Comparison of ENCODE assay signal across 10 cellular contexts in genomic region chr6:137216106-137216505, GRCh38. TPM values are rescaled to one million over a fixed set of nuclear protein-coding genes. Genes with fewer than 3 reads are reported as not detected.
DNase-seq lines count a peak whose midpoint lies in the region; ATAC-seq and TF ChIP-seq lines count a peak whose summit lies in the region.
"Had no signal": no experiment of that assay in that cellular context is flagged by ENCODE, and none has a peak within 500 bp of the region (broad histone marks: within the 10 kb centered on the region; RNA-seq: fewer than 3 reads in every experiment).

No MANE protein-coding gene starts in this region.

- intact Hi-C loops in left lung (cut with DNase I), result no loop called here

- H3K4me1 ChIP-seq in left lung, result peaks cover 43 to 83% of the 10 kb centered on the region in 2 donors

- H3K4me3 ChIP-seq in GM12865 (ENCODE audit: low read depth, low read length) (peak overlapping the region; percentile 88), left lung (peak overlapping the region; percentile 66 to 79)
- H3K4me3 ChIP-seq: SJCRH30 had no signal

- no peak overlapping the region for H3K27ac Mint-ChIP-seq in activated naive CD8-positive, alpha-beta T cell treated with anti-CD3 and anti-CD28 coated beads, Interleukin-2, amount 50 U/mL, for 24 hours
- H3K27ac Mint-ChIP-seq in stimulated activated memory B cell treated with anti-CD40 and anti-IgM and Interleukin-4, amounts not matched to agents 10 μg/mL and 1 μg/mL and 100 μg/mL, for 72 hours, result peak overlapping the region; percentile 100

- peaks cover 19% of the 10 kb centered on the region for H3K36me3 Mint-ChIP-seq in activated naive CD8-positive, alpha-beta T cell treated with anti-CD3 and anti-CD28 coated beads, Interleukin-2, amount 50 U/mL, for 24 hours (ENCODE audit: low read depth)
- H3K36me3 Mint-ChIP-seq in stimulated activated memory B cell treated with anti-CD40 and anti-IgM and Interleukin-4, amounts not matched to agents 10 μg/mL and 1 μg/mL and 100 μg/mL, for 72 hours, result peaks cover 30% of the 10 kb centered on the region

- H3K27me3 ChIP-seq in left lung, result no peaks in the 10 kb centered on the region
- H3K27me3 ChIP-seq: SJCRH30 had no signal

- H3K36me3 ChIP-seq in left lung, result peaks cover 0 to 6% of the 10 kb centered on the region in 2 donors

- peak overlapping the region; percentile 100 for H3K4me3 Mint-ChIP-seq in activated naive CD8-positive, alpha-beta T cell treated with anti-CD3 and anti-CD28 coated beads, Interleukin-2, amount 50 U/mL, for 24 hours
- peak overlapping the region; percentile 99 for H3K4me3 Mint-ChIP-seq in stimulated activated memory B cell treated with anti-CD40 and anti-IgM and Interleukin-4, amounts not matched to agents 10 μg/mL and 1 μg/mL and 100 μg/mL, for 72 hours

- DNase-seq in GM12865 (ENCODE audit: low read depth), result no peak
- DNase-seq in activated naive CD8-positive, alpha-beta T cell treated with anti-CD3 and anti-CD28 coated beads, Interleukin-2, amount 50 U/mL, for 24 hours, result no peak
- DNase-seq in left lung, result no peak
- DNase-seq in NCI-H187 (lab: John Stamatoyannopoulos, UW), result no peak
- no peak for DNase-seq in activated CD8-positive, alpha-beta memory T cell treated with anti-CD3 and anti-CD28 coated beads for 24 hours
- DNase-seq in NCI-H510A treated with DMSO at 0.1 percent for 48 hours (lab: John Stamatoyannopoulos, UW), result no peak
- DNase-seq: NCI-H2081 treated with DMSO at 0.1 percent for 48 hours, SJCRH30 had no signal

- H3K9me3 Mint-ChIP-seq in activated naive CD8-positive, alpha-beta T cell treated with anti-CD3 and anti-CD28 coated beads, Interleukin-2, amount 50 U/mL, for 24 hours, result no peaks in the 10 kb centered on the region
- no peaks in the 10 kb centered on the region for H3K9me3 Mint-ChIP-seq in stimulated activated memory B cell treated with anti-CD40 and anti-IgM and Interleukin-4, amounts not matched to agents 10 μg/mL and 1 μg/mL and 100 μg/mL, for 72 hours

- H3K4me1 Mint-ChIP-seq in activated naive CD8-positive, alpha-beta T cell treated with anti-CD3 and anti-CD28 coated beads, Interleukin-2, amount 50 U/mL, for 24 hours, result peaks cover 80% of the 10 kb centered on the region
- H3K4me1 Mint-ChIP-seq in stimulated activated memory B cell treated with anti-CD40 and anti-IgM and Interleukin-4, amounts not matched to agents 10 μg/mL and 1 μg/mL and 100 μg/mL, for 72 hours, result peaks cover 78% of the 10 kb centered on the region

- no peak for ATAC-seq in activated naive CD8-positive, alpha-beta T cell treated with anti-CD3 and anti-CD28 coated beads, Interleukin-2, amount 50 U/mL, for 24 hours
- ATAC-seq in left lung (no peak), GM18498 (IDR thresholded peaks at IDR 0.05; ENCODE audit: unreplicated experiment) (no peak)
- no peak for ATAC-seq in stimulated activated memory B cell treated with anti-CD40 and anti-IgM and Interleukin-4, amounts not matched to agents 10 μg/mL and 1 μg/mL and 100 μg/mL, for 72 hours

- H3K9me3 ChIP-seq in left lung, result no peaks in the 10 kb centered on the region
- H3K9me3 ChIP-seq: SJCRH30 had no signal

- H3K27me3 Mint-ChIP-seq in activated naive CD8-positive, alpha-beta T cell treated with anti-CD3 and anti-CD28 coated beads, Interleukin-2, amount 50 U/mL, for 24 hours, result no peaks in the 10 kb centered on the region
- H3K27me3 Mint-ChIP-seq in stimulated activated memory B cell treated with anti-CD40 and anti-IgM and Interleukin-4, amounts not matched to agents 10 μg/mL and 1 μg/mL and 100 μg/mL, for 72 hours, result no peaks in the 10 kb centered on the region

- TF ChIP-seq CTCF in GM12865 (IDR thresholded peaks at IDR 0.05; ENCODE audit: insufficient read depth, low read depth, low read length, missing control alignments), result no peak
- TF ChIP-seq CTCF in left lung (IDR thresholded peaks at IDR 0.05), result no peak

- peak overlapping the region; percentile 99 to 100 for H3K27ac ChIP-seq in left lung
- H3K27ac ChIP-seq: SJCRH30 had no signal

RNA-seq across cellular contexts. Expression of gene IFNGR1, which starts 3.1 kb away (rescaled TPM):
- total RNA-seq in left lung, result 100 to 1,000 TPM; 131 to 171 TPM

RNA-seq across cellular contexts. Expression of gene IL22RA2, which starts 42.7 kb away (rescaled TPM):
- total RNA-seq in left lung, result not detected
- total RNA-seq: SJCRH30 had no signal
